8 cellular contexts compared by ENCODE assay signal in the genomic region with DNA sequence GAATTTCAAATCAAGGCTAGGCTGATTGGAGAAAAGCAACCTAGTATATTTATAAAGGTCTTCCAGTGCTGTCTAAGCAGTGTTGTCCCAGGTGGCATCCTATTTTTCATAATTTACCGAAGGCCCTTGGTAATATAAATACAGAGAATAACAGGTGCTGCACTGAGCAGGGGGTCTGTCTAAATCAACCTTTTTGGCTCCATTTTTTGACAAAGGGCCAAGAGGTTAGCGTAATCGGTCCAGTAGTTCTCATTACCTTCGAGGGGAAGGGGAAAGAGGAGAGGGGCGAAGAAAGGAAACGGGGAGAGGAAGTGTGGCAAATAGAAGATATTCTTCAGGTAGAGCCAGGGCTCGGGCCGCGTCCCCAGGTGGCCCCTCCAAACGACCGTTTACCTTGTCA. TPM values are rescaled to one million over a fixed set of nuclear protein-coding genes. Genes with fewer than 3 reads are reported as not detected.
A peak's percentile ranks its signal among the peaks of the same experiment; 100 is the strongest.
DNase-seq lines count a peak whose midpoint lies in the region; ATAC-seq, FAIRE-seq and TF ChIP-seq lines count a peak whose summit lies in the region.

No MANE protein-coding gene starts in this region.

- no peak for TF ChIP-seq EP300 in suprapubic skin (IDR thresholded peaks at IDR 0.05)

- no peak overlapping the region for H2BK20ac ChIP-seq in IMR-90 (ENCODE audit: low read depth, low read length)

- H3K23ac ChIP-seq in IMR-90 (ENCODE audit: low read depth, low read length) = peak overlapping the region; percentile 98

- H3K4me1 ChIP-seq in heart left ventricle = peaks cover 0 to 42% (median 23%) of the 10 kb centered on the region in 12 donors
- H3K4me1 ChIP-seq in IMR-90 (ENCODE audit: control insufficient read depth, insufficient read depth, low read length) = peaks cover 3% of the 10 kb centered on the region; the same call in 1 of the 2 replicates
- H3K4me1 ChIP-seq in adrenal gland (replicated peaks in 1 of 2) = peaks cover 6 to 25% of the 10 kb centered on the region in 2 donors
- peaks cover 21% of the 10 kb centered on the region for H3K4me1 ChIP-seq in keratinocyte (ENCODE audit: control insufficient read depth, extremely low read depth, insufficient read depth, low read length)
- H3K4me1 ChIP-seq in suprapubic skin = peaks cover 27% of the 10 kb centered on the region

- intact Hi-C loops in heart left ventricle (cut with DNase I) (loop anchor here in 2 of 10 donors (5.0 to 10.0 kb wide), 2 partner anchors 517 to 580 kb away; a partner anchor contains a TSS), cardiac septum (cut with DNase I) (no loop called here), IMR-90 (cut with micrococcal nuclease) (loop anchor here (5.0 kb wide), 3 partner anchors 140 to 340 kb away; no protein-coding TSS in a partner anchor), adrenal gland (cut with DNase I) (loop anchor here in 1 of 2 donors (10.0 kb wide), 1 partner anchor 497 kb away; no protein-coding TSS in a partner anchor)

- H2AK5ac ChIP-seq in IMR-90 (ENCODE audit: low read depth, low read length) = peak overlapping the region; percentile 66; the same call in 1 of the 2 replicates

- TF ChIP-seq CTCF in heart left ventricle (IDR thresholded peaks at IDR 0.05) = no peak
- TF ChIP-seq CTCF in IMR-90 (conservative IDR thresholded peaks at IDR 0.05; ENCODE audit: low read depth, low read length) = no peak
- TF ChIP-seq CTCF in adrenal gland (IDR thresholded peaks at IDR 0.05) = no peak
- no peak for TF ChIP-seq CTCF in keratinocyte (optimal IDR thresholded peaks at IDR 0.05 in 1 of 3, IDR thresholded peaks at IDR 0.05 in 1 of 3, conservative IDR thresholded peaks at IDR 0.05 in 1 of 3; ENCODE audit: extremely low read depth in 1 of 3, insufficient read depth in 2 of 3, low read length in 3 of 3)
- no peak for TF ChIP-seq CTCF in suprapubic skin (IDR thresholded peaks at IDR 0.05)

- in situ Hi-C loops in IMR-90 (cut with MboI; ENCODE audit: low sequenced_read_pairs) = no loop called here

- TF ChIP-seq RAD21 in IMR-90 (IDR thresholded peaks at IDR 0.05; ENCODE audit: low read length) = no peak

- POLR2A ChIA-PET in IMR-90 (lab: Charles Lee; ENCODE audit: unreplicated experiment) = interaction anchor here (0.7 kb wide), 2 partner anchors 10 to 186 kb away, joined by 5 read pairs; no protein-coding TSS in a partner anchor

- H2BK5ac ChIP-seq in IMR-90 (ENCODE audit: low read depth, low read length, poor library complexity, severe bottlenecking) = peak overlapping the region; percentile 52

- no peak for DNase-seq in heart left ventricle
- DNase-seq in cardiac septum (ENCODE audit: low spot score) = no peak
- DNase-seq in IMR-90 = no peak
- DNase-seq in adrenal gland = peak in 2 of 7 donors; percentile 15 to 32
- no peak for DNase-seq in keratinocyte (ENCODE audit: low read depth, low spot score)
- DNase-seq in suprapubic skin (ENCODE audit: low spot score in 2 of 2) = no peak
- DNase-seq in NCI-H82 (lab: John Stamatoyannopoulos, UW) = no peak

- 0 to 1% (median 0%) methylated on average over 11 of the region's 11 CpGs for WGBS in heart left ventricle, 4 donors
- 0% methylated on average over 1 of the region's 11 CpGs; no CpG with 5 or more reads in 1 of the 2 experiments for WGBS in IMR-90 (ENCODE audit: extremely low coverage in 2 of 2, insufficient read length in 1 of 2), 2 experiments
- 0 to 2% (median 1%) methylated on average over 11 of the region's 11 CpGs for WGBS in adrenal gland, 4 donors
- WGBS in suprapubic skin = under 1% methylated on average over 11 of the region's 11 CpGs

- H3K4me3 ChIP-seq in heart left ventricle (peak overlapping the region; percentile 51 to 100 (median 92)), IMR-90 (ENCODE audit: insufficient read depth, low read depth, low read length) (peak overlapping the region; percentile 81), adrenal gland (peak overlapping the region in 3 of 4 donors; percentile 76 to 96 (median 90)), keratinocyte (ENCODE audit: control insufficient read depth in 2 of 3, extremely low read depth in 1 of 3, insufficient read depth in 2 of 3, low read depth in 1 of 3, low read length in 3 of 3) (peak overlapping the region; percentile 69 to 84 (median 79)), suprapubic skin (peak overlapping the region; percentile 96)

- H3K4me2 ChIP-seq in IMR-90 (ENCODE audit: low read depth, low read length) = peak overlapping the region; percentile 83
- H3K4me2 ChIP-seq in keratinocyte (ENCODE audit: control insufficient read depth, extremely low read depth, insufficient read depth, low read depth, low read length) = peak overlapping the region; percentile 73

- H2AFZ ChIP-seq in IMR-90 (replicated peaks; ENCODE audit: low read length, poor library complexity) (peak overlapping the region; percentile 88), keratinocyte (ENCODE audit: control insufficient read depth, low read length) (peak overlapping the region; percentile 57)

- H3K9me1 ChIP-seq in IMR-90 (ENCODE audit: insufficient read depth, low read length) = no peaks in the 10 kb centered on the region; the same call in 1 of the 2 replicates
- no peaks in the 10 kb centered on the region for H3K9me1 ChIP-seq in keratinocyte (ENCODE audit: control insufficient read depth, extremely low read depth, insufficient read depth, low read length)

- no peak for FAIRE-seq in keratinocyte (lab: Jason Lieb, UNC)

- H3K27me3 ChIP-seq in heart left ventricle (no peaks in the 10 kb centered on the region), IMR-90 (ENCODE audit: control insufficient read depth, insufficient read depth, low read length) (no peaks in the 10 kb centered on the region), adrenal gland (no peaks in the 10 kb centered on the region), keratinocyte (ENCODE audit: control insufficient read depth, extremely low read depth, insufficient read depth, low read length) (no peaks in the 10 kb centered on the region), suprapubic skin (no peaks in the 10 kb centered on the region)

- H3K9ac ChIP-seq in IMR-90 (ENCODE audit: low read depth, low read length) = peak overlapping the region; percentile 98
- peak overlapping the region; percentile 80 for H3K9ac ChIP-seq in keratinocyte (ENCODE audit: control insufficient read depth, extremely low read depth, insufficient read depth, low read length)

- H2BK15ac ChIP-seq in IMR-90 (ENCODE audit: low read depth, low read length) = no peak overlapping the region

- H3K56ac ChIP-seq in IMR-90 (ENCODE audit: extremely low read depth, insufficient read depth, low read length) = peak overlapping the region; percentile 84

- H3K27ac ChIP-seq in heart left ventricle (peak overlapping the region; percentile 73 to 99 (median 98)), IMR-90 (ENCODE audit: insufficient read depth, low read length) (peak overlapping the region; percentile 96), adrenal gland (peak overlapping the region in 4 of 5 donors; percentile 94 to 99 (median 96)), keratinocyte (ENCODE audit: control insufficient read depth, insufficient read depth, low read length) (peak overlapping the region; percentile 78), suprapubic skin (peak overlapping the region; percentile 98)

- H4K91ac ChIP-seq in IMR-90 (ENCODE audit: insufficient read depth, low read depth, low read length) = peak overlapping the region; percentile 71

- peaks cover 9 to 48% of the 10 kb centered on the region in 2 experiments for H3K79me1 ChIP-seq in IMR-90 (ENCODE audit: low read depth in 1 of 2, low read length in 2 of 2)

- TF ChIP-seq POLR2A in heart left ventricle (IDR thresholded peaks at IDR 0.05) (no peak), IMR-90 (IDR thresholded peaks at IDR 0.05; ENCODE audit: low read depth, low read length) (no peak), adrenal gland (IDR thresholded peaks at IDR 0.05) (no peak), suprapubic skin (IDR thresholded peaks at IDR 0.05) (no peak)

- H4K20me1 ChIP-seq in IMR-90 (ENCODE audit: insufficient read depth, low read length) (peaks cover 33% of the 10 kb centered on the region), keratinocyte (ENCODE audit: control insufficient read depth, extremely low read depth, insufficient read depth, low read length) (no peaks in the 10 kb centered on the region)

- peak overlapping the region; percentile 96 for H3K14ac ChIP-seq in IMR-90 (replicated peaks; ENCODE audit: low read depth, low read length)

- H3K9me3 ChIP-seq in heart left ventricle (no peaks in the 10 kb centered on the region), IMR-90 (ENCODE audit: control insufficient read depth, insufficient read depth, low read length) (no peaks in the 10 kb centered on the region), adrenal gland (replicated peaks in 1 of 3) (no peaks in the 10 kb centered on the region), keratinocyte (ENCODE audit: control insufficient read depth, low read depth, low read length) (no peaks in the 10 kb centered on the region), suprapubic skin (no peaks in the 10 kb centered on the region)

- H3K79me2 ChIP-seq in keratinocyte (ENCODE audit: control insufficient read depth, insufficient read depth, low read length) = peaks cover 30% of the 10 kb centered on the region

- H4K8ac ChIP-seq in IMR-90 (ENCODE audit: low read depth in 2 of 2, low read length in 2 of 2) = peak overlapping the region; percentile 86

- H3K36me3 ChIP-seq in heart left ventricle = no peaks in the 10 kb centered on the region
- no peaks in the 10 kb centered on the region for H3K36me3 ChIP-seq in IMR-90 (ENCODE audit: control insufficient read depth, insufficient read depth, low read length)
- H3K36me3 ChIP-seq in adrenal gland (replicated peaks in 1 of 2) = no peaks in the 10 kb centered on the region
- H3K36me3 ChIP-seq in keratinocyte (ENCODE audit: control insufficient read depth in 2 of 2, extremely low read depth in 1 of 2, insufficient read depth in 2 of 2, low read length in 2 of 2) = no peaks in the 10 kb centered on the region
- no peaks in the 10 kb centered on the region for H3K36me3 ChIP-seq in suprapubic skin

- H3K4ac ChIP-seq in IMR-90 (ENCODE audit: low read depth, low read length) = peak overlapping the region; percentile 86

- peak overlapping the region; percentile 58 for H3K18ac ChIP-seq in IMR-90 (ENCODE audit: low read depth, low read length)

- H2BK120ac ChIP-seq in IMR-90 (ENCODE audit: low read depth, low read length) = peak overlapping the region; percentile 64; the same call in 1 of the 2 replicates

- peak overlapping the region; percentile 81 for H4K5ac ChIP-seq in IMR-90 (ENCODE audit: low read depth, low read length)

- no peak for ATAC-seq in heart left ventricle
- no peak for ATAC-seq in IMR-90 (ENCODE audit: low read depth)
- ATAC-seq in GM21576 (IDR thresholded peaks at IDR 0.05; ENCODE audit: unreplicated experiment) = no peak

- dilution Hi-C loops in IMR-90 (cut with HindIII; ENCODE audit: low sequenced_read_pairs, unreplicated experiment) (no loop called here), keratinocyte (cut with MboI; ENCODE audit: extremely low pct_ligation_motif_present, low sequenced_read_pairs) (no loop called here)

- no peak overlapping the region for H2AK9ac ChIP-seq in IMR-90 (replicated peaks; ENCODE audit: low read depth, low read length, poor library complexity)

- TSS peak; percentile 56 for BruUV-seq in IMR-90 (replicated peaks; lab: Mats Ljungman, UMichigan)

- CTCF ChIA-PET in IMR-90 (lab: Yijun Ruan, JAX) = no interaction called here

RNA-seq across cellular contexts. Expression of a gene that starts 0.8 kb away (rescaled TPM):
- total RNA-seq in heart left ventricle = 10 to 100 TPM in 3 of 9 donors, 1 to 10 TPM in 6; 7.4 to 18.8 (median 9.5) TPM
- polyA plus RNA-seq in heart left ventricle = 1 to 10 TPM; 4.1 to 5.6 TPM
- 12.7 TPM for total RNA-seq in cardiac septum
- total RNA-seq in IMR-90 (2012; rRNA removed) = 12.8 and 15.1 TPM in 2 replicates
- 5.1 and 6.6 TPM in 2 replicates for polyA plus RNA-seq in IMR-90 (2012; rRNA removed)
- polyA plus RNA-seq in IMR-90 (2012; cell fraction: cytosol; rRNA removed) = 1.8 TPM in 2 replicates
- polyA plus RNA-seq in IMR-90 (2012; cell fraction: nucleus; rRNA removed; ENCODE audit: low replicate concordance) = 3.1 and 19.2 TPM in 2 replicates
- 10 to 100 TPM; 15.2 to 31.4 (median 23.9) TPM for total RNA-seq in adrenal gland
- polyA plus RNA-seq in adrenal gland = 10 to 100 TPM; 13.3 to 27.7 (median 16.4) TPM
- polyA plus RNA-seq in keratinocyte = 11.8 to 16.8 TPM (median 12.1 TPM) in 3 replicates
- 4.9 TPM for polyA plus RNA-seq in keratinocyte (2011; ENCODE audit: low read depth)
- polyA plus RNA-seq in keratinocyte (2011; cell fraction: cytosol; rRNA removed) = 6.4 and 12.8 TPM in 2 replicates
- polyA plus RNA-seq in keratinocyte (2011; cell fraction: nucleus; rRNA removed) = 18.1 and 22.7 TPM in 2 replicates
- 9.2 and 12.0 TPM in 2 replicates for polyA plus RNA-seq in keratinocyte (2012; ENCODE audit: low replicate concordance)
- polyA minus RNA-seq in keratinocyte = 8.2 to 42.2 TPM (median 32.7 TPM) in 3 replicates
- polyA minus RNA-seq in keratinocyte (2011; cell fraction: cytosol; rRNA and poly(A)+ RNA removed) = 19.0 TPM
- 27.3 and 44.6 TPM in 2 replicates for polyA minus RNA-seq in keratinocyte (2011; cell fraction: nucleus; rRNA and poly(A)+ RNA removed)
- total RNA-seq in suprapubic skin = 10 to 100 TPM; 41.7 to 68.3 (median 42.2) TPM

RNA-seq across cellular contexts. Expression of a gene that starts 37.2 kb away (rescaled TPM):
- total RNA-seq in heart left ventricle (under 1 TPM in 7 of 9 donors, not detected in 2; 0.09 to 0.48 (median 0.23) TPM), cardiac septum (0.05 TPM), IMR-90 (2012; rRNA removed) (not detected in 2 replicates), adrenal gland (1 to 10 TPM in 1 of 8 donors, under 1 TPM in 7; 0.06 to 1.0 (median 0.33) TPM), suprapubic skin (1 to 10 TPM in 3 of 4 donors, under 1 TPM in 1; 0.47 to 1.2 (median 1.2) TPM)
- polyA plus RNA-seq in heart left ventricle (under 1 TPM; 0.11 to 0.18 TPM), IMR-90 (2012; rRNA removed) (not detected in 2 replicates), adrenal gland (under 1 TPM; 0.13 to 0.64 (median 0.22) TPM), keratinocyte (not detected in 3 replicates)
- polyA plus RNA-seq in IMR-90 (2012; cell fraction: cytosol; rRNA removed) = not detected in 2 replicates
- polyA plus RNA-seq in IMR-90 (2012; cell fraction: nucleus; rRNA removed; ENCODE audit: low replicate concordance) = not detected in 2 replicates
- polyA plus RNA-seq in keratinocyte (2011; ENCODE audit: low read depth) = not detected
- polyA plus RNA-seq in keratinocyte (2011; cell fraction: cytosol; rRNA removed) = not detected in 2 replicates
- not detected in 2 replicates for polyA plus RNA-seq in keratinocyte (2011; cell fraction: nucleus; rRNA removed)
- polyA plus RNA-seq in keratinocyte (2012; ENCODE audit: low replicate concordance) = not detected in 2 replicates
- not detected in 3 replicates for polyA minus RNA-seq in keratinocyte
- polyA minus RNA-seq in keratinocyte (2011; cell fraction: cytosol; rRNA and poly(A)+ RNA removed) = not detected
- polyA minus RNA-seq in keratinocyte (2011; cell fraction: nucleus; rRNA and poly(A)+ RNA removed) = not detected in 2 replicates
